ENCODE assay signal across 11 cellular contexts in genomic region chr19:36257512-36257876, GRCh38. TPM values are rescaled to one million over a fixed set of nuclear protein-coding genes. Genes with fewer than 3 reads are reported as not detected.
A peak's percentile ranks its signal among the peaks of the same experiment; 100 is the strongest.
DNase-seq lines count a peak whose midpoint lies in the region; ATAC-seq and TF ChIP-seq lines count a peak whose summit lies in the region.
"Had no signal": no experiment of that assay in that cellular context is flagged by ENCODE, and none has a peak within 500 bp of the region (broad histone marks: within the 10 kb centered on the region; RNA-seq: fewer than 3 reads in every experiment).

No MANE protein-coding gene starts in this region.

- peak overlapping the region; percentile 82 for H3K4me3 Mint-ChIP-seq in mesothelial cell of epicardium
- H3K4me3 Mint-ChIP-seq in natural killer cell treated with Interleukin-12 subunit alpha and Interleukin-12 subunit beta and Interleukin-15 and Interleukin-18, amount 100 ng/mL, for 72 hours, result no peak overlapping the region
- no peak overlapping the region for H3K4me3 Mint-ChIP-seq in activated naive CD8-positive, alpha-beta T cell treated with anti-CD3 and anti-CD28 coated beads for 36 hours
- H3K4me3 Mint-ChIP-seq: T-helper 1 cell treated with Interleukin-12 subunit alpha and Interleukin-12 subunit beta and Interleukin-4 antibody, amounts not matched to agents 30 μg/mL and 1 μg/mL, for 36 hours had no signal

- H3K9me3 Mint-ChIP-seq in mesothelial cell of epicardium, result peaks cover 18% of the 10 kb centered on the region
- peaks cover 7% of the 10 kb centered on the region for H3K9me3 Mint-ChIP-seq in natural killer cell treated with Interleukin-12 subunit alpha and Interleukin-12 subunit beta and Interleukin-15 and Interleukin-18, amount 100 ng/mL, for 72 hours
- peaks cover 22% of the 10 kb centered on the region for H3K9me3 Mint-ChIP-seq in activated naive CD8-positive, alpha-beta T cell treated with anti-CD3 and anti-CD28 coated beads for 36 hours

- WGBS in ectodermal cell, 2 experiments, result 22 to 24% methylated on average over 37 of the region's 37 CpGs
- WGBS in transverse colon (ENCODE audit: low coverage in 1 of 2), 2 donors, result 61% methylated on average over 37 of the region's 37 CpGs; no CpG with 5 or more reads in 1 of the 2 donors

- H3K9me2 ChIP-seq in Karpas-422 (replicated peaks; ENCODE audit: insufficient read depth, low read length), result no peaks in the 10 kb centered on the region

- no peak overlapping the region for H3K9ac ChIP-seq in Karpas-422 (ENCODE audit: low read length)

- H4K20me1 ChIP-seq in Karpas-422 (ENCODE audit: insufficient read depth, low read depth, low read length), result no peaks in the 10 kb centered on the region

- DNase-seq in NCI-H345 (lab: John Stamatoyannopoulos, UW) (peak; percentile 89), mesothelial cell of epicardium (ENCODE audit: low spot score in 2 of 2, unreplicated experiment in 2 of 2) (peak; percentile 46 to 64), transverse colon (no peak), Karpas-422 (no peak)
- no peak for DNase-seq in natural killer cell treated with Interleukin-12 subunit alpha and Interleukin-12 subunit beta and Interleukin-15 and Interleukin-18, amount 100 ng/mL, for 72 hours (ENCODE audit: low spot score)
- DNase-seq in activated naive CD8-positive, alpha-beta T cell treated with anti-CD3 and anti-CD28 coated beads for 36 hours, result no peak
- DNase-seq: activated naive CD4-positive, alpha-beta T cell treated with Interleukin-2 at 50 U/mL for 16 hours; stimulated activated CD4-positive, alpha-beta T cell treated with anti-CD3 and anti-CD28 coated beads, Interleukin-4, amount 100 ng/mL, for 1 hour had no signal

- H3K36me3 Mint-ChIP-seq in mesothelial cell of epicardium, result peaks cover 29% of the 10 kb centered on the region
- peaks cover 10% of the 10 kb centered on the region for H3K36me3 Mint-ChIP-seq in natural killer cell treated with Interleukin-12 subunit alpha and Interleukin-12 subunit beta and Interleukin-15 and Interleukin-18, amount 100 ng/mL, for 72 hours
- peaks cover 14% of the 10 kb centered on the region for H3K36me3 Mint-ChIP-seq in activated naive CD8-positive, alpha-beta T cell treated with anti-CD3 and anti-CD28 coated beads for 36 hours

- H3K4me2 ChIP-seq in Karpas-422 (ENCODE audit: low read depth, low read length, poor library complexity, severe bottlenecking), result no peak overlapping the region

- peak overlapping the region; percentile 45 for H3K27ac Mint-ChIP-seq in mesothelial cell of epicardium
- H3K27ac Mint-ChIP-seq in natural killer cell treated with Interleukin-12 subunit alpha and Interleukin-12 subunit beta and Interleukin-15 and Interleukin-18, amount 100 ng/mL, for 72 hours, result no peak overlapping the region
- no peak overlapping the region for H3K27ac Mint-ChIP-seq in activated naive CD8-positive, alpha-beta T cell treated with anti-CD3 and anti-CD28 coated beads for 36 hours
- H3K27ac Mint-ChIP-seq: T-helper 1 cell treated with Interleukin-12 subunit alpha and Interleukin-12 subunit beta and Interleukin-4 antibody, amounts not matched to agents 30 μg/mL and 1 μg/mL, for 36 hours had no signal

- H3K4me3 ChIP-seq in ectodermal cell (ENCODE audit: insufficient read depth, low read depth, low read length), result peak overlapping the region; percentile 43
- H3K4me3 ChIP-seq in transverse colon, result peak overlapping the region; percentile 4 to 50 (median 36)
- H3K4me3 ChIP-seq in Karpas-422 (ENCODE audit: low read length), result no peak overlapping the region
- H3K4me3 ChIP-seq: GM12878 had no signal

- TF ChIP-seq EP300 in transverse colon (IDR thresholded peaks at IDR 0.05; ENCODE audit: low read depth), result no peak

- H2AFZ ChIP-seq in Karpas-422 (ENCODE audit: low read length), result no peak overlapping the region

- H3K27me3 ChIP-seq in ectodermal cell (ENCODE audit: control insufficient read depth, insufficient read depth, low read length, poor library complexity, severe bottlenecking) (no peaks in the 10 kb centered on the region), transverse colon (no peaks in the 10 kb centered on the region), Karpas-422 (ENCODE audit: low read length) (no peaks in the 10 kb centered on the region)

- TF ChIP-seq CTCF in mesothelial cell of epicardium (IDR thresholded peaks at IDR 0.05; ENCODE audit: unreplicated experiment) (no peak), transverse colon (IDR thresholded peaks at IDR 0.05) (no peak)

- TF ChIP-seq POLR2A in transverse colon (IDR thresholded peaks at IDR 0.05), result no peak

- H3K79me2 ChIP-seq in Karpas-422 (ENCODE audit: low read length), result no peaks in the 10 kb centered on the region

- no peaks in the 10 kb centered on the region for H3K9me3 ChIP-seq in ectodermal cell (ENCODE audit: control insufficient read depth, low read length)
- H3K9me3 ChIP-seq in transverse colon, result no peaks in the 10 kb centered on the region
- H3K9me3 ChIP-seq in Karpas-422 (ENCODE audit: low read length), result no peaks in the 10 kb centered on the region

- ATAC-seq in natural killer cell treated with Interleukin-12 subunit alpha and Interleukin-12 subunit beta and Interleukin-15 and Interleukin-18, amount 100 ng/mL, for 72 hours, result no peak
- ATAC-seq: GM12878 had no signal

- in situ Hi-C loops in transverse colon (cut with MboI; ENCODE audit: low pct_ligation_motif_present in 1 of 4, low pct_unique_long_range_greater_than_20kb in 1 of 4, low sequenced_read_pairs in 3 of 4), result no loop called here

- H3K27ac ChIP-seq in ectodermal cell (ENCODE audit: insufficient read depth, low read depth, low read length, poor library complexity, severe bottlenecking) (no peak overlapping the region), transverse colon (no peak overlapping the region), Karpas-422 (ENCODE audit: low read length) (no peak overlapping the region)

- H3K4me1 Mint-ChIP-seq in mesothelial cell of epicardium, result peaks cover 5% of the 10 kb centered on the region
- no peaks in the 10 kb centered on the region for H3K4me1 Mint-ChIP-seq in natural killer cell treated with Interleukin-12 subunit alpha and Interleukin-12 subunit beta and Interleukin-15 and Interleukin-18, amount 100 ng/mL, for 72 hours (ENCODE audit: low read depth in 2 of 2)
- H3K4me1 Mint-ChIP-seq in activated naive CD8-positive, alpha-beta T cell treated with anti-CD3 and anti-CD28 coated beads for 36 hours, result no peaks in the 10 kb centered on the region

- H3K36me3 ChIP-seq in ectodermal cell (ENCODE audit: control insufficient read depth, insufficient read depth, low read length), result peaks cover 4% of the 10 kb centered on the region
- H3K36me3 ChIP-seq in transverse colon, result no peaks in the 10 kb centered on the region
- no peaks in the 10 kb centered on the region for H3K36me3 ChIP-seq in Karpas-422 (ENCODE audit: insufficient read depth, low read length)

- H3K27me3 Mint-ChIP-seq in mesothelial cell of epicardium (ENCODE audit: low read depth), result no peaks in the 10 kb centered on the region
- no peaks in the 10 kb centered on the region for H3K27me3 Mint-ChIP-seq in natural killer cell treated with Interleukin-12 subunit alpha and Interleukin-12 subunit beta and Interleukin-15 and Interleukin-18, amount 100 ng/mL, for 72 hours
- peaks cover 4% of the 10 kb centered on the region for H3K27me3 Mint-ChIP-seq in activated naive CD8-positive, alpha-beta T cell treated with anti-CD3 and anti-CD28 coated beads for 36 hours

- H3K4me1 ChIP-seq in ectodermal cell (ENCODE audit: control insufficient read depth, insufficient read depth, low read length), result no peaks in the 10 kb centered on the region
- peaks cover 0 to 4% (median 0%) of the 10 kb centered on the region in 4 donors for H3K4me1 ChIP-seq in transverse colon
- H3K4me1 ChIP-seq in Karpas-422 (ENCODE audit: low read length), result no peaks in the 10 kb centered on the region

- intact Hi-C loops in transverse colon (cut with DNase I; ENCODE audit: low total_unique reads), result no loop called here

RNA-seq across cellular contexts. Expression of gene ZNF146, which starts 42.6 kb away (rescaled TPM):
- 140 TPM for polyA plus RNA-seq in ectodermal cell (2013, experiment 1 of 4)
- 132 TPM for polyA plus RNA-seq in ectodermal cell (2013, experiment 2 of 4)
- 110 TPM for polyA plus RNA-seq in ectodermal cell (2013, experiment 3 of 4)
- polyA plus RNA-seq in ectodermal cell (2013, experiment 4 of 4), result 118 TPM
- total RNA-seq in mesothelial cell of epicardium, result 126 to 132 TPM (median 131 TPM) in 3 replicates
- 100 to 1,000 TPM in 1 of 4 donors, 10 to 100 TPM in 3; 10.8 to 105 (median 52.2) TPM for total RNA-seq in transverse colon
- total RNA-seq in natural killer cell treated with Interleukin-12 subunit alpha and Interleukin-12 subunit beta and Interleukin-15 and Interleukin-18, amount 100 ng/mL, for 72 hours, result 10 to 100 TPM; 72.4 to 72.8 TPM
- 83.1 and 108 TPM in 2 replicates for total RNA-seq in Karpas-422 (2014; rRNA removed; shearing (Covaris generic); ENCODE audit: low replicate concordance)
- total RNA-seq in activated naive CD8-positive, alpha-beta T cell treated with anti-CD3 and anti-CD28 coated beads for 36 hours, result 100 to 1,000 TPM; 116 to 120 TPM

RNA-seq across cellular contexts. Expression of gene ZNF565, which starts 43.0 kb away (rescaled TPM):
- 5.1 TPM for polyA plus RNA-seq in ectodermal cell (2013, experiment 1 of 4)
- 3.4 TPM for polyA plus RNA-seq in ectodermal cell (2013, experiment 2 of 4)
- 3.2 TPM for polyA plus RNA-seq in ectodermal cell (2013, experiment 3 of 4)
- 3.8 TPM for polyA plus RNA-seq in ectodermal cell (2013, experiment 4 of 4)
- total RNA-seq in mesothelial cell of epicardium (7.1 to 9.1 TPM (median 8.9 TPM) in 3 replicates), transverse colon (1 to 10 TPM in 2 of 4 donors, under 1 TPM in 1, not detected in 1; 1.00 to 4.1 (median 4.0) TPM)
- total RNA-seq in natural killer cell treated with Interleukin-12 subunit alpha and Interleukin-12 subunit beta and Interleukin-15 and Interleukin-18, amount 100 ng/mL, for 72 hours, result 1 to 10 TPM; 3.2 to 4.3 TPM
- total RNA-seq in Karpas-422 (2014; rRNA removed; shearing (Covaris generic); ENCODE audit: low replicate concordance), result 1.4 and 5.7 TPM in 2 replicates
- total RNA-seq in activated naive CD8-positive, alpha-beta T cell treated with anti-CD3 and anti-CD28 coated beads for 36 hours, result 1 to 10 TPM; 1.7 to 2.1 TPM

Comparison
In these comparisons a context has a peak if more than half of its experiments do, and no peak if none do; other contexts are left out.
1. DNase-seq: peak in NCI-H345 (single experiment) and mesothelial cell of epicardium (2 of 2); none in transverse colon (single experiment), natural killer cell treated with Interleukin-12 subunit alpha and Interleukin-12 subunit beta and Interleukin-15 and Interleukin-18, amount 100 ng/mL, for 72 hours (single experiment), Karpas-422 (single experiment) and activated naive CD8-positive, alpha-beta T cell treated with anti-CD3 and anti-CD28 coated beads for 36 hours (single experiment).